ENCODE assay signal across 1 cellular context in the genomic region with DNA sequence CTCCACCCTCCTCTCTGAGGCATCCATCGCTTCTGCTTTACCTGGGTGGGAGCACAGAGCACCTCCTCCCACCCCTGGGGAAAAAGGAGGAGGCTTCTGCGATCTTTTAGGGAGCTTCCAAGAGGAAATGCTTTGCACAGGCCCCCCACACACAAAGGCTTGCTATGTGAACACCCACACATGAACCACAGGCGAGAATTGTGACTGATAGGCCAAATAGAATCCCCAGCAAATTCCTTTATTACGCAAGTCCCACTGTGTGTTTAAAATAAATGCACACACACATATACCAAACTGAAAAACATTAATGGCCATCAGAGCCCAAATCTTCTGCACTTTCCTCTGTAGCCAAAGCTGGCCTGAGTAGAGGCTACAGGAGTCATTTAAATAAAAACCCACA.
TF ChIP-seq lines count a peak whose summit lies in the region.

No MANE protein-coding gene starts in this region.

TF ChIP-seq in HepG2, 621 proteins besides CTCF, POLR2A, EP300 and RAD21:
- TF ChIP-seq ZNF224 (CRISPR knock-in tag; IDR thresholded peaks at IDR 0.05): no peak
- no peak for TF ChIP-seq PTBP1 (IDR thresholded peaks at IDR 0.05; ENCODE audit: low read depth, low read length, poor library complexity, severe bottlenecking)
- no peak for TF ChIP-seq ZNF143 (CRISPR knock-in tag; IDR thresholded peaks at IDR 0.05)
- TF ChIP-seq AGO2 (optimal IDR thresholded peaks at IDR 0.05; ENCODE audit: low read depth, low read length): no peak
- peak; percentile 23; the same call in 1 of the 2 replicates for TF ChIP-seq CEBPB (IDR thresholded peaks at IDR 0.05; ENCODE audit: borderline replicate concordance, low read depth, low read length)
- no peak for TF ChIP-seq ZBTB14 (CRISPR knock-in tag; IDR thresholded peaks at IDR 0.05)
